In the genomic region with DNA sequence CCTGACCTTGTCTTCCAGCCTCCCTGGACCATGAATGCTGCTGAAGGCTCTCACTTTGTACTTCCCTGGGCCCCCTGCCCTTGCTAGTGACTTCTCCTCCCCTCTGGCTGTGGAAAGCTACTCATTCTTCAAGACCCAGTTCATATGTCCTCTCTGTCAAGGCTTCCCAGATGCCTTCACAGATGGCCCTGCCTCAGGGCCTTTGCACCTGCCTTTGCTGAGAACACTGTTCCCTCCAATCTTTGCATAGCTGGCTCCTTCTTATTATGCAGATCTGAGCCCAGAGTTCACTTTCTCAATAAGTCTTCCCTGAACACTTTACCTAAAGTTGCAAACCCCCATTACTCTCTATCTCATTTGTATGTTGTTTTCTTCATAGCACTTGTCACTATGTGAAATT, we compare ENCODE assay signal across 3 cellular contexts.
TF ChIP-seq lines count a peak whose summit lies in the region.

No MANE protein-coding gene starts in this region.

TF ChIP-seq in SK-N-SH, 30 proteins besides CTCF, POLR2A, EP300 and RAD21:
- TF ChIP-seq, protein P1, sequence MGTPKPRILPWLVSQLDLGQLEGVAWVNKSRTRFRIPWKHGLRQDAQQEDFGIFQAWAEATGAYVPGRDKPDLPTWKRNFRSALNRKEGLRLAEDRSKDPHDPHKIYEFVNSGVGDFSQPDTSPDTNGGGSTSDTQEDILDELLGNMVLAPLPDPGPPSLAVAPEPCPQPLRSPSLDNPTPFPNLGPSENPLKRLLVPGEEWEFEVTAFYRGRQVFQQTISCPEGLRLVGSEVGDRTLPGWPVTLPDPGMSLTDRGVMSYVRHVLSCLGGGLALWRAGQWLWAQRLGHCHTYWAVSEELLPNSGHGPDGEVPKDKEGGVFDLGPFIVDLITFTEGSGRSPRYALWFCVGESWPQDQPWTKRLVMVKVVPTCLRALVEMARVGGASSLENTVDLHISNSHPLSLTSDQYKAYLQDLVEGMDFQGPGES (IDR thresholded peaks at IDR 0.05; ENCODE audit: low read depth, low read length), result no peak
- TF ChIP-seq MEF2A (IDR thresholded peaks at IDR 0.05; ENCODE audit: borderline replicate concordance, low read depth) (no peak), NRF1 (IDR thresholded peaks at IDR 0.05; ENCODE audit: low read depth, low read length) (no peak), RCOR1 (IDR thresholded peaks at IDR 0.05; ENCODE audit: low read length) (peak; percentile 52; the same call in 1 of the 2 replicates), FOXJ3 (CRISPR knock-in tag; IDR thresholded peaks at IDR 0.05) (no peak), JUND (IDR thresholded peaks at IDR 0.05) (no peak)
- TF ChIP-seq, protein P2, sequence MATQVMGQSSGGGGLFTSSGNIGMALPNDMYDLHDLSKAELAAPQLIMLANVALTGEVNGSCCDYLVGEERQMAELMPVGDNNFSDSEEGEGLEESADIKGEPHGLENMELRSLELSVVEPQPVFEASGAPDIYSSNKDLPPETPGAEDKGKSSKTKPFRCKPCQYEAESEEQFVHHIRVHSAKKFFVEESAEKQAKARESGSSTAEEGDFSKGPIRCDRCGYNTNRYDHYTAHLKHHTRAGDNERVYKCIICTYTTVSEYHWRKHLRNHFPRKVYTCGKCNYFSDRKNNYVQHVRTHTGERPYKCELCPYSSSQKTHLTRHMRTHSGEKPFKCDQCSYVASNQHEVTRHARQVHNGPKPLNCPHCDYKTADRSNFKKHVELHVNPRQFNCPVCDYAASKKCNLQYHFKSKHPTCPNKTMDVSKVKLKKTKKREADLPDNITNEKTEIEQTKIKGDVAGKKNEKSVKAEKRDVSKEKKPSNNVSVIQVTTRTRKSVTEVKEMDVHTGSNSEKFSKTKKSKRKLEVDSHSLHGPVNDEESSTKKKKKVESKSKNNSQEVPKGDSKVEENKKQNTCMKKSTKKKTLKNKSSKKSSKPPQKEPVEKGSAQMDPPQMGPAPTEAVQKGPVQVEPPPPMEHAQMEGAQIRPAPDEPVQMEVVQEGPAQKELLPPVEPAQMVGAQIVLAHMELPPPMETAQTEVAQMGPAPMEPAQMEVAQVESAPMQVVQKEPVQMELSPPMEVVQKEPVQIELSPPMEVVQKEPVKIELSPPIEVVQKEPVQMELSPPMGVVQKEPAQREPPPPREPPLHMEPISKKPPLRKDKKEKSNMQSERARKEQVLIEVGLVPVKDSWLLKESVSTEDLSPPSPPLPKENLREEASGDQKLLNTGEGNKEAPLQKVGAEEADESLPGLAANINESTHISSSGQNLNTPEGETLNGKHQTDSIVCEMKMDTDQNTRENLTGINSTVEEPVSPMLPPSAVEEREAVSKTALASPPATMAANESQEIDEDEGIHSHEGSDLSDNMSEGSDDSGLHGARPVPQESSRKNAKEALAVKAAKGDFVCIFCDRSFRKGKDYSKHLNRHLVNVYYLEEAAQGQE (IDR thresholded peaks at IDR 0.05; ENCODE audit: low read depth, low read length), result no peak
TF ChIP-seq in SK-N-SH: peak in this region for 1.

TF ChIP-seq in SK-N-SH treated with all-trans-retinoic acid at 6 μM for 48 hours, 23 proteins besides CTCF, POLR2A, EP300 and RAD21 (continued from another document):
- TF ChIP-seq GLIS3 (CRISPR knock-in tag; IDR thresholded peaks at IDR 0.05), result no peak
- no peak for TF ChIP-seq ZNF8 (CRISPR knock-in tag; IDR thresholded peaks at IDR 0.05)
- TF ChIP-seq ZFP30 (CRISPR knock-in tag; IDR thresholded peaks at IDR 0.05), result no peak
- TF ChIP-seq POU6F1 (CRISPR knock-in tag; IDR thresholded peaks at IDR 0.05; ENCODE audit: borderline replicate concordance, low read depth), result no peak
- no peak for TF ChIP-seq TOX (CRISPR knock-in tag; IDR thresholded peaks at IDR 0.05; ENCODE audit: borderline replicate concordance)
- TF ChIP-seq, protein P3, sequence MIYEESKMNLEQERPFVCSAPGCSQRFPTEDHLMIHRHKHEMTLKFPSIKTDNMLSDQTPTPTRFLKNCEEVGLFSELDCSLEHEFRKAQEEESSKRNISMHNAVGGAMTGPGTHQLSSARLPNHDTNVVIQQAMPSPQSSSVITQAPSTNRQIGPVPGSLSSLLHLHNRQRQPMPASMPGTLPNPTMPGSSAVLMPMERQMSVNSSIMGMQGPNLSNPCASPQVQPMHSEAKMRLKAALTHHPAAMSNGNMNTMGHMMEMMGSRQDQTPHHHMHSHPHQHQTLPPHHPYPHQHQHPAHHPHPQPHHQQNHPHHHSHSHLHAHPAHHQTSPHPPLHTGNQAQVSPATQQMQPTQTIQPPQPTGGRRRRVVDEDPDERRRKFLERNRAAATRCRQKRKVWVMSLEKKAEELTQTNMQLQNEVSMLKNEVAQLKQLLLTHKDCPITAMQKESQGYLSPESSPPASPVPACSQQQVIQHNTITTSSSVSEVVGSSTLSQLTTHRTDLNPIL (CRISPR knock-in tag; IDR thresholded peaks at IDR 0.05; ENCODE audit: low read depth), result no peak
- TF ChIP-seq TCF4 (CRISPR knock-in tag; IDR thresholded peaks at IDR 0.05; ENCODE audit: borderline replicate concordance), result no peak
- no peak for TF ChIP-seq ZNF565 (CRISPR knock-in tag; conservative IDR thresholded peaks at IDR 0.05; ENCODE audit: low read depth)
- no peak for TF ChIP-seq SNAI2 (CRISPR knock-in tag; IDR thresholded peaks at IDR 0.05)
- no peak for TF ChIP-seq ISL1 (CRISPR knock-in tag; IDR thresholded peaks at IDR 0.05)
- TF ChIP-seq BACH2 (CRISPR knock-in tag; IDR thresholded peaks at IDR 0.05; ENCODE audit: borderline replicate concordance), result no peak
- TF ChIP-seq, protein P4, sequence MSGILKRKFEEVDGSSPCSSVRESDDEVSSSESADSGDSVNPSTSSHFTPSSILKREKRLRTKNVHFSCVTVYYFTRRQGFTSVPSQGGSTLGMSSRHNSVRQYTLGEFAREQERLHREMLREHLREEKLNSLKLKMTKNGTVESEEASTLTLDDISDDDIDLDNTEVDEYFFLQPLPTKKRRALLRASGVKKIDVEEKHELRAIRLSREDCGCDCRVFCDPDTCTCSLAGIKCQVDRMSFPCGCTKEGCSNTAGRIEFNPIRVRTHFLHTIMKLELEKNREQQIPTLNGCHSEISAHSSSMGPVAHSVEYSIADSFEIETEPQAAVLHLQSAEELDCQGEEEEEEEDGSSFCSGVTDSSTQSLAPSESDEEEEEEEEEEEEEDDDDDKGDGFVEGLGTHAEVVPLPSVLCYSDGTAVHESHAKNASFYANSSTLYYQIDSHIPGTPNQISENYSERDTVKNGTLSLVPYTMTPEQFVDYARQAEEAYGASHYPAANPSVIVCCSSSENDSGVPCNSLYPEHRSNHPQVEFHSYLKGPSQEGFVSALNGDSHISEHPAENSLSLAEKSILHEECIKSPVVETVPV (CRISPR knock-in tag; IDR thresholded peaks at IDR 0.05), result no peak
- TF ChIP-seq RARB (CRISPR knock-in tag; IDR thresholded peaks at IDR 0.05), result no peak
- TF ChIP-seq ZC3H10 (CRISPR knock-in tag; IDR thresholded peaks at IDR 0.05), result no peak
- TF ChIP-seq OSR1 (CRISPR knock-in tag; IDR thresholded peaks at IDR 0.05), result no peak
- no peak for TF ChIP-seq ZNF70 (CRISPR knock-in tag; IDR thresholded peaks at IDR 0.05)

TF ChIP-seq in H1, 55 proteins besides CTCF, POLR2A, EP300 and RAD21:
- no peak for TF ChIP-seq EZH2 (IDR thresholded peaks at IDR 0.05; ENCODE audit: low read depth, low read length, severe bottlenecking)
- TF ChIP-seq SP4 (IDR thresholded peaks at IDR 0.05; ENCODE audit: low read length), result no peak
- TF ChIP-seq, protein P5, sequence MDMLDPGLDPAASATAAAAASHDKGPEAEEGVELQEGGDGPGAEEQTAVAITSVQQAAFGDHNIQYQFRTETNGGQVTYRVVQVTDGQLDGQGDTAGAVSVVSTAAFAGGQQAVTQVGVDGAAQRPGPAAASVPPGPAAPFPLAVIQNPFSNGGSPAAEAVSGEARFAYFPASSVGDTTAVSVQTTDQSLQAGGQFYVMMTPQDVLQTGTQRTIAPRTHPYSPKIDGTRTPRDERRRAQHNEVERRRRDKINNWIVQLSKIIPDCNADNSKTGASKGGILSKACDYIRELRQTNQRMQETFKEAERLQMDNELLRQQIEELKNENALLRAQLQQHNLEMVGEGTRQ (IDR thresholded peaks at IDR 0.05; ENCODE audit: low read length), result no peak
- peak; percentile 81; the same call in 1 of the 2 replicates for TF ChIP-seq KDM1A (IDR thresholded peaks at IDR 0.05; ENCODE audit: borderline replicate concordance, low read length)
- TF ChIP-seq TAF7 (optimal IDR thresholded peaks at IDR 0.05; ENCODE audit: borderline replicate concordance, low read depth, low read length), result no peak
- no peak for TF ChIP-seq SAP30 (IDR thresholded peaks at IDR 0.05; ENCODE audit: insufficient read depth, insufficient replicate concordance, low read length)
- no peak for TF ChIP-seq SUZ12 (IDR thresholded peaks at IDR 0.05; ENCODE audit: low read length)
- TF ChIP-seq SP1 (IDR thresholded peaks at IDR 0.05; ENCODE audit: low read depth, low read length), result no peak
- no peak for TF ChIP-seq RNF2 (IDR thresholded peaks at IDR 0.05; ENCODE audit: borderline replicate concordance, low read depth, low read length, missing control alignments, poor library complexity, severe bottlenecking)
